ENCODE assay signal across 13 cellular contexts in the genomic region with DNA sequence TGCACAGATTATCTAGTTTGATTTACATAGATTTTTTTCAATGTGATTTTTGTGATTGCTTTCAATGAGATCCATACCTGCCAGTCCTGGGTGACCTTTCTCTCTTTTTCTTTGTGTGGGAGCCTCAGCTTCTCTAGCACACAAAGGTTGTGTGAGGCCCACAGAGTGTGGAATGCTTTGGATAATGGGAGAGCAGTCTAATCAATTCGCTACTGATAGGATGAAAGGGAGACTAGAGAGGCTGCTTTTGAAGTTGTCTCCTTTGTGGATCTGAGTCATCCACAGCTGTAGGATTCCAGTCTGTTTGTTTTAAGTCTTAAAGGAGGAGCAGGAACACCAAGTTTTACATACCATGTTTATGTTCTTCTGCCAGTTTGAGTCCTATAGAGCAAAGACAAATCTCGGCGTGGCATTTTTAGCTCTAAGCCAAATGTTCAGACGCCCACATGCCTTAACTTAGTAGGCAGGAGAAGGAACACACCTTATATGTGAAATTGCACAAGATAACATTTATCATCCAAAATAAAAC.
DNase-seq lines count a peak whose midpoint lies in the region; ATAC-seq, FAIRE-seq and TF ChIP-seq lines count a peak whose summit lies in the region.
"Had no signal": no experiment of that assay in that cellular context is flagged by ENCODE, and none has a peak within 500 bp of the region (broad histone marks: within the 10 kb centered on the region; RNA-seq: fewer than 3 reads in every experiment).

No MANE protein-coding gene starts in this region.

- H3K4me1 ChIP-seq in A549 (peaks cover 26% of the 10 kb centered on the region), HUES6 (ENCODE audit: control insufficient read depth, insufficient read depth, low read length) (peaks cover 40% of the 10 kb centered on the region), mammary epithelial cell (ENCODE audit: insufficient read depth, low read length) (peaks cover 18% of the 10 kb centered on the region), keratinocyte (ENCODE audit: control insufficient read depth, extremely low read depth, insufficient read depth, low read length) (peaks cover 17% of the 10 kb centered on the region), Peyer's patch (peaks cover 0 to 8% (median 0%) of the 10 kb centered on the region in 4 donors)

- dilution Hi-C loops in mammary epithelial cell (cut with HindIII; ENCODE audit: low sequenced_read_pairs) = no loop called here
- dilution Hi-C loops in keratinocyte (cut with MboI; ENCODE audit: extremely low pct_ligation_motif_present, low sequenced_read_pairs) = no loop called here

- H3K36me3 ChIP-seq in HUES6 (ENCODE audit: control insufficient read depth, insufficient read depth, low read length) (no peaks in the 10 kb centered on the region), mammary epithelial cell (ENCODE audit: insufficient read depth, low read length) (no peaks in the 10 kb centered on the region), keratinocyte (ENCODE audit: control insufficient read depth in 2 of 2, extremely low read depth in 1 of 2, insufficient read depth in 2 of 2, low read length in 2 of 2) (no peaks in the 10 kb centered on the region), Peyer's patch (no peaks in the 10 kb centered on the region)

- intact Hi-C loops in mammary epithelial cell (cut with micrococcal nuclease) = no loop called here

- peak overlapping the region; percentile 71 for H2AFZ ChIP-seq in mammary epithelial cell (ENCODE audit: low read depth, low read length)
- peak overlapping the region; percentile 86 for H2AFZ ChIP-seq in keratinocyte (ENCODE audit: control insufficient read depth, low read length)

- FAIRE-seq in A549 (lab: Jason Lieb, UNC) (peak; percentile 77), keratinocyte (lab: Jason Lieb, UNC) (peak; percentile 94)
- FAIRE-seq: GM18507 had no signal

- TF ChIP-seq CTCF in A549 (IDR thresholded peaks at IDR 0.05) = no peak
- TF ChIP-seq CTCF in mammary epithelial cell (conservative IDR thresholded peaks at IDR 0.05 in 1 of 2, IDR thresholded peaks at IDR 0.05 in 1 of 2; ENCODE audit: extremely low read depth in 1 of 2, insufficient read depth in 1 of 2, low read depth in 1 of 2, low read length in 2 of 2) = no peak
- TF ChIP-seq CTCF in keratinocyte (optimal IDR thresholded peaks at IDR 0.05 in 1 of 3, IDR thresholded peaks at IDR 0.05 in 1 of 3, conservative IDR thresholded peaks at IDR 0.05 in 1 of 3; ENCODE audit: extremely low read depth in 1 of 3, insufficient read depth in 2 of 3, low read length in 3 of 3) = no peak
- no peak for TF ChIP-seq CTCF in Peyer's patch (IDR thresholded peaks at IDR 0.05)

- BruUV-seq in mammary epithelial cell (replicated peaks; lab: Mats Ljungman, UMichigan) = no TSS peak

- H4K20me1 ChIP-seq in mammary epithelial cell (ENCODE audit: insufficient read depth, low read length) (no peaks in the 10 kb centered on the region), keratinocyte (ENCODE audit: control insufficient read depth, extremely low read depth, insufficient read depth, low read length) (no peaks in the 10 kb centered on the region)

- H3K4me3 ChIP-seq in A549 (peak overlapping the region; percentile 24), HUES6 (ENCODE audit: low read depth, low read length) (peak overlapping the region; percentile 29), mammary epithelial cell (replicated peaks in 1 of 3; ENCODE audit: insufficient read depth in 1 of 3, low read depth in 2 of 3, low read length in 3 of 3) (peak overlapping the region; percentile 0 to 25 (median 18)), keratinocyte (ENCODE audit: control insufficient read depth in 2 of 3, extremely low read depth in 1 of 3, insufficient read depth in 2 of 3, low read depth in 1 of 3, low read length in 3 of 3) (peak overlapping the region in 2 of 3 experiments; percentile 4 to 61), Peyer's patch (no peak overlapping the region)

- CTCF ChIA-PET in A549 (lab: Yijun Ruan, JAX) = interaction anchor here (1.0 to 2.1 kb wide), 4 partner anchors 9 to 331 kb away, joined by 3 to 9 read pairs (median 4); no protein-coding TSS in a partner anchor
- CTCF ChIA-PET in mammary epithelial cell (lab: Charles Lee; ENCODE audit: low non-redundant PET) = interaction anchor here (0.6 kb wide), 1 partner anchor 10 kb away, joined by 3 read pairs; no protein-coding TSS in a partner anchor

- TF ChIP-seq RAD21 in A549 (conservative IDR thresholded peaks at IDR 0.05 in 1 of 2, IDR thresholded peaks at IDR 0.05 in 1 of 2) = peak in 1 of 2 experiments; percentile 14; a peak in 1 of 5 replicates

- peak in 1 of 2 experiments; percentile 67; a peak in 2 of 5 replicates for TF ChIP-seq EP300 in A549 (IDR thresholded peaks at IDR 0.05)

- H3K4me2 ChIP-seq in A549 (peak overlapping the region; percentile 88), mammary epithelial cell (ENCODE audit: insufficient read depth, low read depth, low read length) (peak overlapping the region; percentile 74), keratinocyte (ENCODE audit: control insufficient read depth, extremely low read depth, insufficient read depth, low read depth, low read length) (peak overlapping the region; percentile 86)

- POLR2A ChIA-PET in A549 (lab: Yijun Ruan, JAX) = interaction anchor here (0.9 to 2.2 kb wide), 5 partner anchors 11 to 331 kb away, joined by 3 to 18 read pairs (median 7); partner anchors contain the start of gene ARL4A

- no peaks in the 10 kb centered on the region for H3K27me3 ChIP-seq in HUES6 (ENCODE audit: control insufficient read depth, insufficient read depth, low read length)
- no peaks in the 10 kb centered on the region for H3K27me3 ChIP-seq in mammary epithelial cell (ENCODE audit: insufficient read depth, low read length)
- H3K27me3 ChIP-seq in keratinocyte (ENCODE audit: control insufficient read depth, extremely low read depth, insufficient read depth, low read length) = no peaks in the 10 kb centered on the region
- no peaks in the 10 kb centered on the region for H3K27me3 ChIP-seq in Peyer's patch

- WGBS in A549 (ENCODE audit: missing lambda C conversion rate) = 3% methylated on average over 4 of the region's 4 CpGs
- WGBS in mammary epithelial cell (ENCODE audit: low coverage, missing lambda C conversion rate) = 0% methylated on average over 4 of the region's 4 CpGs

- H3K9me3 ChIP-seq in A549 = no peaks in the 10 kb centered on the region
- no peaks in the 10 kb centered on the region for H3K9me3 ChIP-seq in HUES6 (ENCODE audit: control insufficient read depth, insufficient read depth, low read depth, low read length)
- H3K9me3 ChIP-seq in mammary epithelial cell (replicated peaks; ENCODE audit: insufficient read depth, low read length) = no peaks in the 10 kb centered on the region
- H3K9me3 ChIP-seq in keratinocyte (ENCODE audit: control insufficient read depth, low read depth, low read length) = no peaks in the 10 kb centered on the region
- no peaks in the 10 kb centered on the region for H3K9me3 ChIP-seq in Peyer's patch

- peak; percentile 96 to 97 for ATAC-seq in A549
- ATAC-seq: sciatic nerve; stimulated activated naive CD8-positive, alpha-beta T cell treated with anti-CD3 and anti-CD28 coated beads, Interleukin-15, amount 100 ng/mL, for 72 hours; T-helper 17 cell had no signal

- in situ Hi-C loops in mammary epithelial cell (cut with MboI; ENCODE audit: low sequenced_read_pairs in 2 of 2) = no loop called here

- H3K27ac ChIP-seq in A549 (peak overlapping the region; percentile 84 to 90), HUES6 (ENCODE audit: low read depth, low read length) (peak overlapping the region; percentile 95), mammary epithelial cell (ENCODE audit: insufficient read depth, low read depth, low read length) (peak overlapping the region; percentile 5), keratinocyte (ENCODE audit: control insufficient read depth, insufficient read depth, low read length) (peak overlapping the region; percentile 70), Peyer's patch (no peak overlapping the region)

- H3K79me2 ChIP-seq in mammary epithelial cell (ENCODE audit: insufficient read depth, low read length) (no peaks in the 10 kb centered on the region), keratinocyte (ENCODE audit: control insufficient read depth, insufficient read depth, low read length) (no peaks in the 10 kb centered on the region)

- DNase-seq in A549 (ENCODE audit: low read depth in 1 of 2, low spot score in 1 of 2) = peak; percentile 65 to 82
- peak; percentile 62 for DNase-seq in mammary epithelial cell
- DNase-seq in keratinocyte (ENCODE audit: low read depth, low spot score) = peak; percentile 21
- DNase-seq in globus pallidus (ENCODE audit: low spot score) = no peak
- no peak for DNase-seq in activated CD4-positive, alpha-beta T cell treated with anti-CD3 and anti-CD28 coated beads, Interleukin-2, amount 50 U/mL, for 4 hours
- DNase-seq in Peyer's patch = no peak
- DNase-seq in CD1c-positive myeloid dendritic cell (ENCODE audit: extremely low spot score) = no peak
- DNase-seq: activated naive CD4-positive, alpha-beta T cell treated with Interleukin-2 at 50 U/mL for 16 hours; stimulated activated naive CD8-positive, alpha-beta T cell treated with anti-CD3 and anti-CD28 coated beads, Interleukin-15, amount 100 ng/mL, for 72 hours; T-helper 17 cell had no signal

- TF ChIP-seq POLR2A in A549 (IDR thresholded peaks at IDR 0.05; ENCODE audit: low read length) = no peak
- no peak for TF ChIP-seq POLR2A in Peyer's patch (IDR thresholded peaks at IDR 0.05)

- H3K9ac ChIP-seq in HUES6 (ENCODE audit: low read length) (peak overlapping the region; percentile 76), mammary epithelial cell (ENCODE audit: insufficient read depth, low read length) (no peak overlapping the region), keratinocyte (ENCODE audit: control insufficient read depth, extremely low read depth, insufficient read depth, low read length) (peak overlapping the region; percentile 42)

- no peaks in the 10 kb centered on the region for H3K9me1 ChIP-seq in keratinocyte (ENCODE audit: control insufficient read depth, extremely low read depth, insufficient read depth, low read length)

TF ChIP-seq in A549, 52 proteins besides CTCF, POLR2A, EP300 and RAD21 (continues in another document):
- TF ChIP-seq, protein P1, sequence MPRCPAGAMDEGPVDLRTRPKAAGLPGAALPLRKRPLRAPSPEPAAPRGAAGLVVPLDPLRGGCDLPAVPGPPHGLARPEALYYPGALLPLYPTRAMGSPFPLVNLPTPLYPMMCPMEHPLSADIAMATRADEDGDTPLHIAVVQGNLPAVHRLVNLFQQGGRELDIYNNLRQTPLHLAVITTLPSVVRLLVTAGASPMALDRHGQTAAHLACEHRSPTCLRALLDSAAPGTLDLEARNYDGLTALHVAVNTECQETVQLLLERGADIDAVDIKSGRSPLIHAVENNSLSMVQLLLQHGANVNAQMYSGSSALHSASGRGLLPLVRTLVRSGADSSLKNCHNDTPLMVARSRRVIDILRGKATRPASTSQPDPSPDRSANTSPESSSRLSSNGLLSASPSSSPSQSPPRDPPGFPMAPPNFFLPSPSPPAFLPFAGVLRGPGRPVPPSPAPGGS (IDR thresholded peaks at IDR 0.05) = no peak
- TF ChIP-seq FOXS1 (CRISPR knock-in tag; IDR thresholded peaks at IDR 0.05) (no peak), KDM5A (IDR thresholded peaks at IDR 0.05) (no peak), NFE2L2 (conservative IDR thresholded peaks at IDR 0.05; ENCODE audit: low read length) (no peak), HOXA7 (CRISPR knock-in tag; IDR thresholded peaks at IDR 0.05) (no peak), POLR2AphosphoS2 (conservative IDR thresholded peaks at IDR 0.05; ENCODE audit: low read length) (no peak)

Comparison
In these comparisons a context has a peak if more than half of its experiments do, and no peak if none do; other contexts are left out.
1. DNase-seq: peak in A549 (2 of 2), mammary epithelial cell (single experiment) and keratinocyte (single experiment); none in globus pallidus (single experiment), activated CD4-positive, alpha-beta T cell treated with anti-CD3 and anti-CD28 coated beads, Interleukin-2, amount 50 U/mL, for 4 hours (0 of 2), Peyer's patch (0 of 3) and CD1c-positive myeloid dendritic cell (single experiment).
2. H3K27ac ChIP-seq: peak in A549 (2 of 2), HUES6 (single experiment), mammary epithelial cell (single experiment) and keratinocyte (single experiment); none in Peyer's patch (0 of 4).
3. H3K4me3 ChIP-seq: peak in A549 (single experiment), HUES6 (single experiment), mammary epithelial cell (3 of 3) and keratinocyte (2 of 3); none in Peyer's patch (0 of 4).
4. Peak in every context shown above with its lines, with median percentiles within 50 percentile points of each other: H3K4me2 ChIP-seq.